Comparison of ENCODE assay signal across 10 cellular contexts in genomic region chr2:144431384-144431783, GRCh38.
DNase-seq lines count a peak whose midpoint lies in the region; ATAC-seq, FAIRE-seq and TF ChIP-seq lines count a peak whose summit lies in the region.
"Had no signal": no experiment of that assay in that cellular context is flagged by ENCODE, and none has a peak within 500 bp of the region (broad histone marks: within the 10 kb centered on the region; RNA-seq: fewer than 3 reads in every experiment).

No MANE protein-coding gene starts in this region.

- no peak for TF ChIP-seq CTCF in sigmoid colon (IDR thresholded peaks at IDR 0.05)

- H3K36me3 ChIP-seq in sigmoid colon, result no peaks in the 10 kb centered on the region

- H3K9me3 ChIP-seq in sigmoid colon, result no peaks in the 10 kb centered on the region
- H3K9me3 ChIP-seq: Caco-2 had no signal

- no peaks in the 10 kb centered on the region for H3K27me3 ChIP-seq in sigmoid colon

- H3K27ac ChIP-seq in sigmoid colon, result peak overlapping the region; percentile 51 to 64 (median 58)

- DNase-seq in GM12892 (ENCODE audit: insufficient read length) (no peak), NCI-H345 (lab: John Stamatoyannopoulos, UW) (peak; percentile 78), Right ventricle myocardium superior (no peak), sigmoid colon (no peak), NCI-H128 (lab: John Stamatoyannopoulos, UW; ENCODE audit: unreplicated experiment) (no peak)
- DNase-seq: Caco-2, kidney had no signal

- WGBS in sigmoid colon, 2 donors, result 71 to 74% methylated on average over 8 of the region's 8 CpGs

- peak; percentile 30 for FAIRE-seq in GM12892 (lab: Jason Lieb, UNC)
- FAIRE-seq: kidney had no signal

- H3K4me1 ChIP-seq in sigmoid colon, result peaks cover 0 to 17% (median 12%) of the 10 kb centered on the region in 4 donors
- H3K4me1 ChIP-seq: Caco-2 had no signal

- no peak overlapping the region for H3K4me3 ChIP-seq in sigmoid colon

- no peak for TF ChIP-seq EP300 in sigmoid colon (IDR thresholded peaks at IDR 0.05)

- TF ChIP-seq POLR2A in GM12892 (IDR thresholded peaks at IDR 0.05; ENCODE audit: low read depth, low read length), result no peak
- TF ChIP-seq POLR2A in sigmoid colon (IDR thresholded peaks at IDR 0.05), result no peak

- peak; percentile 36 for ATAC-seq in Right ventricle myocardium superior (ENCODE audit: poor library complexity)
- ATAC-seq in GM21529 (IDR thresholded peaks at IDR 0.05; ENCODE audit: unreplicated experiment), result no peak
- no peak for ATAC-seq in HG02973 (IDR thresholded peaks at IDR 0.05; ENCODE audit: unreplicated experiment)
- no peak for ATAC-seq in GM21825 (IDR thresholded peaks at IDR 0.05; ENCODE audit: unreplicated experiment)

- intact Hi-C loops in Right ventricle myocardium superior (cut with DNase I), result loop anchor here (2.0 kb wide), 1 partner anchor 77 kb away; no protein-coding TSS in a partner anchor
- intact Hi-C loops in sigmoid colon (cut with DNase I), result no loop called here
